14 cellular contexts compared by ENCODE assay signal in the genomic region with DNA sequence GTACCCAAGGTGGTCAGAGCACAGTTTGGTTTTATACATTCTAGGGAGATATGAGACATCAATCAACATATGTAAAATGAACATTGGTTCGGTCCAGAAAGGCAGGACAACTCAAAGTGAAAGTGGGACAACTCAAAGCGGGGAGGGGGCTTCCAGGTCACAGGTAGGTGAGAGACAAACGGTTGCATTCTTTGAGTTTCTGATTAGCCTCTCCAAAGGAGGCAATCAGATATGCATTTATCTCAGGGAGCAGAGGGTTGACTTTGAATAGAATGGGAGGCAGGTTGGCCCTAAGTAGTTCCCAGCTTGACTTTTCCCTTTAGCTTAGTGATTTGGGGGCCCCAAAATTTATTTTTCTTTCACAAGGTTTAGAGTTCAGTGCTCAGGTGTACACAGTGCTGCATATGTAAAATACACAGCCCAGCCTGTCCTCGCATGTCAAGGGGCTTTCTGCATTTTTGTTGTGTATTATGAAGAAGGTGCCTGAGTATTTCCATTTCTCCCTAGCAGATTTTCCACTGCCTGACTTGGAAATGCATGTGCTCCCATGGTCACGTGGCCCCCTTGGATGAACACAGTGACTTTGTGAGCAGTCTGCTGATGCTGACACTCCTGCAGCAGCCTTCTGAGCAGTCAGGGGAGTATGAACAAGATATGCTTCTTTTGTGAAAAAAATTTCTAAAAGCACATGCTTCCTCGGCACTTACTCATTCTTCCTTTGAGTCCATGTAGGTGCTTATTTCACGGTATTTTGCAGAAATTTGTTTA.
A peak's percentile ranks its signal among the peaks of the same experiment; 100 is the strongest.
DNase-seq lines count a peak whose midpoint lies in the region; ATAC-seq, FAIRE-seq and TF ChIP-seq lines count a peak whose summit lies in the region.
"Had no signal": no experiment of that assay in that cellular context is flagged by ENCODE, and none has a peak within 500 bp of the region (broad histone marks: within the 10 kb centered on the region; RNA-seq: fewer than 3 reads in every experiment).

No MANE protein-coding gene starts in this region.

- H3K4me3 ChIP-seq in H1 (ENCODE audit: extremely low read depth in 1 of 4, insufficient read depth in 2 of 4, low read depth in 3 of 4, low read length in 4 of 4): no peak overlapping the region
- H3K4me3 ChIP-seq in mesenchymal stem cell (ENCODE audit: insufficient read depth in 1 of 2, low read depth in 1 of 2, low read length in 2 of 2): no peak overlapping the region
- no peak overlapping the region for H3K4me3 ChIP-seq in thyroid gland (replicated peaks in 1 of 3)

- 55% methylated on average over 7 of the region's 7 CpGs; no CpG with 5 or more reads in 1 of the 2 experiments for WGBS in H1 (ENCODE audit: extremely low coverage in 1 of 2, insufficient coverage in 1 of 2, insufficient read length in 1 of 2, insufficient replicate concordance in 2 of 2, low coverage in 1 of 2, low lambda C conversion rate in 2 of 2, missing lambda C conversion rate in 1 of 2), 2 experiments
- 52% methylated on average over 7 of the region's 7 CpGs for WGBS in mesenchymal stem cell
- 47 to 53% methylated on average over 7 of the region's 7 CpGs for WGBS in thyroid gland, 2 donors

- no peak overlapping the region for H3K9ac ChIP-seq in H1 (replicated peaks in 1 of 4; ENCODE audit: extremely low read depth in 1 of 4, low read depth in 3 of 4, low read length in 3 of 4)
- peak overlapping the region; percentile 16 for H3K9ac ChIP-seq in mesenchymal stem cell (ENCODE audit: low read length)

- H3K56ac ChIP-seq in H1 (replicated peaks; ENCODE audit: insufficient read length, low read depth, low read length): no peak overlapping the region

- DNase-seq in LHCN-M2 (ENCODE audit: low read depth) (peak; percentile 10), H1 (ENCODE audit: low read depth in 1 of 2, low spot score in 2 of 2) (no peak), mesenchymal stem cell (peak; percentile 22), thyroid gland (peak; percentile 81 to 82)
- DNase-seq: activated CD8-positive, alpha-beta memory T cell treated with anti-CD3 and anti-CD28 coated beads, Interleukin-2, amount 50 U/mL, for 4 hours; activated naive CD4-positive, alpha-beta T cell treated with anti-CD3 and anti-CD28 coated beads for 36 hours; central memory CD4-positive, alpha-beta T cell; NCI-H1694; NCI-H526 treated with DMSO at 0.1 percent for 48 hours; WERI-Rb-1 had no signal

- H2BK20ac ChIP-seq in H1 (ENCODE audit: low read length): peak overlapping the region; percentile 11; the same call in 1 of the 2 replicates

- H4K8ac ChIP-seq in H1 (ENCODE audit: extremely low read depth, insufficient read depth, low read length) (no peak overlapping the region), mesenchymal stem cell (ENCODE audit: low read length) (no peak overlapping the region)

- H3K36me3 ChIP-seq in H1 (ENCODE audit: control insufficient read depth in 2 of 4, insufficient read depth in 4 of 4, low read length in 3 of 4): no peaks in the 10 kb centered on the region; a peak in 1 of 8 replicates
- H3K36me3 ChIP-seq in mesenchymal stem cell (ENCODE audit: control insufficient read depth in 1 of 2, insufficient read depth in 2 of 2, low read depth in 1 of 2, low read length in 2 of 2): no peaks in the 10 kb centered on the region
- no peaks in the 10 kb centered on the region for H3K36me3 ChIP-seq in thyroid gland
- H3K36me3 ChIP-seq: WERI-Rb-1 had no signal

- H2BK15ac ChIP-seq in H1 (ENCODE audit: low read length): no peak overlapping the region
- no peak overlapping the region for H2BK15ac ChIP-seq in mesenchymal stem cell (ENCODE audit: low read depth, poor library complexity, severe bottlenecking)

- H2AK5ac ChIP-seq in H1 (ENCODE audit: low read depth, low read length) (0 out of 2 replicates have a peak overlapping the region, but pooled peaks have one; percentile 82), mesenchymal stem cell (ENCODE audit: low read length, severe bottlenecking) (no peak overlapping the region)

- H2BK12ac ChIP-seq in H1 (ENCODE audit: low read depth, low read length) (peak overlapping the region; percentile 92; the same call in 1 of the 2 replicates), mesenchymal stem cell (ENCODE audit: low read length in 2 of 2) (no peak overlapping the region)

- intact Hi-C loops in thyroid gland (cut with DNase I): no loop called here

- no peaks in the 10 kb centered on the region for H3K79me2 ChIP-seq in H1 (ENCODE audit: control insufficient read depth in 1 of 2, insufficient read depth in 2 of 2, low read length in 2 of 2)

- no peaks in the 10 kb centered on the region for H3K27me3 ChIP-seq in H1 (replicated peaks in 1 of 4; ENCODE audit: control insufficient read depth in 3 of 4, extremely low read depth in 1 of 4, insufficient read depth in 3 of 4, low read length in 3 of 4)
- H3K27me3 ChIP-seq in mesenchymal stem cell (ENCODE audit: control insufficient read depth in 1 of 2, insufficient read depth in 1 of 2, low read length in 2 of 2): peaks cover 0 to 12% of the 10 kb centered on the region in 2 experiments
- no peaks in the 10 kb centered on the region for H3K27me3 ChIP-seq in thyroid gland

- H3K9me3 ChIP-seq in H1 (ENCODE audit: insufficient read depth in 2 of 2, low read depth in 1 of 2, low read length in 1 of 2) (no peaks in the 10 kb centered on the region), mesenchymal stem cell (ENCODE audit: control insufficient read depth, low read length) (no peaks in the 10 kb centered on the region), thyroid gland (no peaks in the 10 kb centered on the region)

- no peak overlapping the region for H3K14ac ChIP-seq in H1 (ENCODE audit: insufficient read length)
- H3K14ac ChIP-seq in mesenchymal stem cell (ENCODE audit: low read length in 2 of 2): no peak overlapping the region

- FAIRE-seq in H1 (lab: Jason Lieb, UNC): no peak

- H3K79me1 ChIP-seq in H1 (ENCODE audit: low read depth, low read length): no peaks in the 10 kb centered on the region
- no peaks in the 10 kb centered on the region for H3K79me1 ChIP-seq in mesenchymal stem cell (replicated peaks; ENCODE audit: low read length, poor library complexity, severe bottlenecking)

- H3K18ac ChIP-seq in H1 (ENCODE audit: extremely low read depth, low read length) (no peak overlapping the region), mesenchymal stem cell (ENCODE audit: low read depth in 1 of 2, low read length in 2 of 2) (no peak overlapping the region)

- peaks cover 0 to 17% (median 10%) of the 10 kb centered on the region in 4 experiments; a peak in 5 of 7 replicates for H3K4me1 ChIP-seq in H1 (replicated peaks in 1 of 4; ENCODE audit: control insufficient read depth in 3 of 4, insufficient read depth in 4 of 4, low read length in 3 of 4)
- peaks cover 5% of the 10 kb centered on the region for H3K4me1 ChIP-seq in mesenchymal stem cell (ENCODE audit: control insufficient read depth, insufficient read depth, low read depth, low read length)
- H3K4me1 ChIP-seq in thyroid gland: peaks cover 10 to 39% of the 10 kb centered on the region in 2 donors

- TF ChIP-seq POLR2A in H1 (IDR thresholded peaks at IDR 0.05; ENCODE audit: control extremely low read depth in 1 of 2, low read depth in 2 of 2, low read length in 2 of 2): no peak
- TF ChIP-seq POLR2A in thyroid gland (IDR thresholded peaks at IDR 0.05): no peak

- peak overlapping the region; percentile 63; the same call in 1 of the 2 replicates for H2BK5ac ChIP-seq in H1 (ENCODE audit: low read depth, low read length)
- H2BK5ac ChIP-seq in mesenchymal stem cell (ENCODE audit: low read depth, low read length, poor library complexity, severe bottlenecking): no peak overlapping the region

- H3K27ac ChIP-seq in H1 (ENCODE audit: low read depth, low read length) (no peak overlapping the region), mesenchymal stem cell (ENCODE audit: low read length, poor library complexity, severe bottlenecking) (no peak overlapping the region), thyroid gland (peak overlapping the region in 1 of 3 donors; percentile 38)
- H3K27ac ChIP-seq: epithelial cell of prostate, WERI-Rb-1 had no signal

- H2AFZ ChIP-seq in H1 (ENCODE audit: low read length) (no peak overlapping the region), mesenchymal stem cell (ENCODE audit: low read depth, low read length) (no peak overlapping the region)

- H3K23me2 ChIP-seq in H1 (ENCODE audit: low read depth, low read length): no peaks in the 10 kb centered on the region

- ATAC-seq in GM19397 (IDR thresholded peaks at IDR 0.05; ENCODE audit: unreplicated experiment): no peak
- ATAC-seq in GM18907 (IDR thresholded peaks at IDR 0.05; ENCODE audit: unreplicated experiment): no peak
- ATAC-seq in HG02623 (IDR thresholded peaks at IDR 0.05; ENCODE audit: unreplicated experiment): no peak

- TF ChIP-seq CTCF in H1 (IDR thresholded peaks at IDR 0.05; ENCODE audit: control extremely low read depth in 1 of 3, insufficient read depth in 1 of 3, low read depth in 1 of 3, low read length in 3 of 3) (no peak), thyroid gland (IDR thresholded peaks at IDR 0.05) (no peak)

- H3K4me2 ChIP-seq in H1 (ENCODE audit: insufficient read depth in 1 of 2, low read depth in 2 of 2, low read length in 2 of 2) (peak overlapping the region in 1 of 2 experiments; percentile 38; a peak in 1 of 4 replicates), mesenchymal stem cell (ENCODE audit: low read length, poor library complexity, severe bottlenecking) (no peak overlapping the region)

- no peak for TF ChIP-seq RAD21 in H1 (IDR thresholded peaks at IDR 0.05 in 1 of 2, conservative IDR thresholded peaks at IDR 0.05 in 1 of 2; ENCODE audit: low read depth in 2 of 2, low read length in 2 of 2)

- H3K4ac ChIP-seq in H1 (replicated peaks; ENCODE audit: insufficient read length, low read depth, low read length) (peak overlapping the region; percentile 10), mesenchymal stem cell (ENCODE audit: low read depth in 1 of 2, low read length in 2 of 2) (no peak overlapping the region)

- H2BK120ac ChIP-seq in H1 (replicated peaks; ENCODE audit: low read depth, low read length): no peak overlapping the region
- H2BK120ac ChIP-seq in mesenchymal stem cell (ENCODE audit: low read depth, low read length): no peak overlapping the region

- POLR2A ChIA-PET in H1 (lab: Charles Lee; ENCODE audit: partially characterized antibody): interaction anchor here (1.1 to 1.2 kb wide), 2 partner anchors 11 to 13 kb away, joined by 3 to 4 read pairs; no protein-coding TSS in a partner anchor

- H4K20me1 ChIP-seq in H1 (replicated peaks in 1 of 2; ENCODE audit: control insufficient read depth in 1 of 2, insufficient read depth in 2 of 2, low read length in 2 of 2): no peaks in the 10 kb centered on the region

- CTCF ChIA-PET in H1 (lab: Charles Lee; ENCODE audit: partially characterized antibody): interaction anchor here (0.9 to 1.3 kb wide), 2 partner anchors 28 to 169 kb away, joined by 3 to 5 read pairs; no protein-coding TSS in a partner anchor

- no peak overlapping the region for H3K23ac ChIP-seq in H1 (ENCODE audit: insufficient read length)
- no peak overlapping the region for H3K23ac ChIP-seq in mesenchymal stem cell (ENCODE audit: low read length in 2 of 2)

- H4K5ac ChIP-seq in H1 (ENCODE audit: insufficient read length, low read depth, low read length): no peak overlapping the region

- no peak for TF ChIP-seq EP300 in H1 (IDR thresholded peaks at IDR 0.05; ENCODE audit: borderline replicate concordance in 1 of 2, low read depth in 2 of 2, low read length in 2 of 2)

- H4K91ac ChIP-seq in H1 (replicated peaks; ENCODE audit: insufficient read length, low read length) (peak overlapping the region; percentile 2), mesenchymal stem cell (ENCODE audit: low read length) (no peak overlapping the region)

Comparison
In these comparisons a context has a peak if more than half of its experiments do, and no peak if none do; other contexts are left out.
1. DNase-seq: peak in LHCN-M2 (single experiment), mesenchymal stem cell (single experiment) and thyroid gland (2 of 2); none in H1 (0 of 2).